In genomic region chrX:154368630-154369452, GRCh38 we compare ENCODE assay signal across 1 cellular context.
TF ChIP-seq lines count a peak whose summit lies in the region.

No MANE protein-coding gene starts in this region.

TF ChIP-seq in GM23338, 12 proteins besides CTCF, POLR2A, EP300 and RAD21 (continued from another document):
- TF ChIP-seq, protein P1, sequence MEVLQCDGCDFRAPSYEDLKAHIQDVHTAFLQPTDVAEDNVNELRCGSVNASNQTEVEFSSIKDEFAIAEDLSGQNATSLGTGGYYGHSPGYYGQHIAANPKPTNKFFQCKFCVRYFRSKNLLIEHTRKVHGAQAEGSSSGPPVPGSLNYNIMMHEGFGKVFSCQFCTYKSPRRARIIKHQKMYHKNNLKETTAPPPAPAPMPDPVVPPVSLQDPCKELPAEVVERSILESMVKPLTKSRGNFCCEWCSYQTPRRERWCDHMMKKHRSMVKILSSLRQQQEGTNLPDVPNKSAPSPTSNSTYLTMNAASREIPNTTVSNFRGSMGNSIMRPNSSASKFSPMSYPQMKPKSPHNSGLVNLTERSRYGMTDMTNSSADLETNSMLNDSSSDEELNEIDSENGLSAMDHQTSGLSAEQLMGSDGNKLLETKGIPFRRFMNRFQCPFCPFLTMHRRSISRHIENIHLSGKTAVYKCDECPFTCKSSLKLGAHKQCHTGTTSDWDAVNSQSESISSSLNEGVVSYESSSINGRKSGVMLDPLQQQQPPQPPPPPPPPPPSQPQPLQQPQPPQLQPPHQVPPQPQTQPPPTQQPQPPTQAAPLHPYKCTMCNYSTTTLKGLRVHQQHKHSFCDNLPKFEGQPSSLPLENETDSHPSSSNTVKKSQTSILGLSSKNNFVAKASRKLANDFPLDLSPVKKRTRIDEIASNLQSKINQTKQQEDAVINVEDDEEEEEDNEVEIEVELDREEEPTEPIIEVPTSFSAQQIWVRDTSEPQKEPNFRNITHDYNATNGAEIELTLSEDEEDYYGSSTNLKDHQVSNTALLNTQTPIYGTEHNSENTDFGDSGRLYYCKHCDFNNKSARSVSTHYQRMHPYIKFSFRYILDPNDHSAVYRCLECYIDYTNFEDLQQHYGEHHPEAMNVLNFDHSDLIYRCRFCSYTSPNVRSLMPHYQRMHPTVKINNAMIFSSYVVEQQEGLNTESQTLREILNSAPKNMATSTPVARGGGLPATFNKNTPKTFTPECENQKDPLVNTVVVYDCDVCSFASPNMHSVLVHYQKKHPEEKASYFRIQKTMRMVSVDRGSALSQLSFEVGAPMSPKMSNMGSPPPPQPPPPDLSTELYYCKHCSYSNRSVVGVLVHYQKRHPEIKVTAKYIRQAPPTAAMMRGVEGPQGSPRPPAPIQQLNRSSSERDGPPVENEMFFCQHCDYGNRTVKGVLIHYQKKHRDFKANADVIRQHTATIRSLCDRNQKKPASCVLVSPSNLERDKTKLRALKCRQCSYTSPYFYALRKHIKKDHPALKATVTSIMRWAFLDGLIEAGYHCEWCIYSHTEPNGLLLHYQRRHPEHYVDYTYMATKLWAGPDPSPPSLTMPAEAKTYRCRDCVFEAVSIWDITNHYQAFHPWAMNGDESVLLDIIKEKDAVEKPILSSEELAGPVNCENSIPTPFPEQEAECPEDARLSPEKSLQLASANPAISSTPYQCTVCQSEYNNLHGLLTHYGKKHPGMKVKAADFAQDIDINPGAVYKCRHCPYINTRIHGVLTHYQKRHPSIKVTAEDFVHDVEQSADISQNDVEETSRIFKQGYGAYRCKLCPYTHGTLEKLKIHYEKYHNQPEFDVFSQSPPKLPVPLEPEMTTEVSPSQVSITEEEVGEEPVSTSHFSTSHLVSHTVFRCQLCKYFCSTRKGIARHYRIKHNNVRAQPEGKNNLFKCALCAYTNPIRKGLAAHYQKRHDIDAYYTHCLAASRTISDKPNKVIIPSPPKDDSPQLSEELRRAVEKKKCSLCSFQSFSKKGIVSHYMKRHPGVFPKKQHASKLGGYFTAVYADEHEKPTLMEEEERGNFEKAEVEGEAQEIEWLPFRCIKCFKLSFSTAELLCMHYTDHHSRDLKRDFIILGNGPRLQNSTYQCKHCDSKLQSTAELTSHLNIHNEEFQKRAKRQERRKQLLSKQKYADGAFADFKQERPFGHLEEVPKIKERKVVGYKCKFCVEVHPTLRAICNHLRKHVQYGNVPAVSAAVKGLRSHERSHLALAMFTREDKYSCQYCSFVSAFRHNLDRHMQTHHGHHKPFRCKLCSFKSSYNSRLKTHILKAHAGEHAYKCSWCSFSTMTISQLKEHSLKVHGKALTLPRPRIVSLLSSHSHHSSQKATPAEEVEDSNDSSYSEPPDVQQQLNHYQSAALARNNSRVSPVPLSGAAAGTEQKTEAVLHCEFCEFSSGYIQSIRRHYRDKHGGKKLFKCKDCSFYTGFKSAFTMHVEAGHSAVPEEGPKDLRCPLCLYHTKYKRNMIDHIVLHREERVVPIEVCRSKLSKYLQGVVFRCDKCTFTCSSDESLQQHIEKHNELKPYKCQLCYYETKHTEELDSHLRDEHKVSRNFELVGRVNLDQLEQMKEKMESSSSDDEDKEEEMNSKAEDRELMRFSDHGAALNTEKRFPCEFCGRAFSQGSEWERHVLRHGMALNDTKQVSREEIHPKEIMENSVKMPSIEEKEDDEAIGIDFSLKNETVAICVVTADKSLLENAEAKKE (CRISPR knock-in tag; IDR thresholded peaks at IDR 0.05) = no peak
- TF ChIP-seq NANOG (IDR thresholded peaks at IDR 0.05; ENCODE audit: borderline replicate concordance) = no peak
